ENCODE assay signal across 1 cellular context in genomic region chr21:42027085-42027803, GRCh38.
TF ChIP-seq lines count a peak whose summit lies in the region.

No MANE protein-coding gene starts in this region.

TF ChIP-seq in HEK293, 187 proteins besides CTCF, POLR2A, EP300 and RAD21 (continued from another document):
- TF ChIP-seq, protein P1, sequence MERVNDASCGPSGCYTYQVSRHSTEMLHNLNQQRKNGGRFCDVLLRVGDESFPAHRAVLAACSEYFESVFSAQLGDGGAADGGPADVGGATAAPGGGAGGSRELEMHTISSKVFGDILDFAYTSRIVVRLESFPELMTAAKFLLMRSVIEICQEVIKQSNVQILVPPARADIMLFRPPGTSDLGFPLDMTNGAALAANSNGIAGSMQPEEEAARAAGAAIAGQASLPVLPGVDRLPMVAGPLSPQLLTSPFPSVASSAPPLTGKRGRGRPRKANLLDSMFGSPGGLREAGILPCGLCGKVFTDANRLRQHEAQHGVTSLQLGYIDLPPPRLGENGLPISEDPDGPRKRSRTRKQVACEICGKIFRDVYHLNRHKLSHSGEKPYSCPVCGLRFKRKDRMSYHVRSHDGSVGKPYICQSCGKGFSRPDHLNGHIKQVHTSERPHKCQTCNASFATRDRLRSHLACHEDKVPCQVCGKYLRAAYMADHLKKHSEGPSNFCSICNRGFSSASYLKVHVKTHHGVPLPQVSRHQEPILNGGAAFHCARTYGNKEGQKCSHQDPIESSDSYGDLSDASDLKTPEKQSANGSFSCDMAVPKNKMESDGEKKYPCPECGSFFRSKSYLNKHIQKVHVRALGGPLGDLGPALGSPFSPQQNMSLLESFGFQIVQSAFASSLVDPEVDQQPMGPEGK (tag by site-specific recombination; IDR thresholded peaks at IDR 0.05): peak; percentile 36
- no peak for TF ChIP-seq ZEB2 (tag by site-specific recombination; IDR thresholded peaks at IDR 0.05)
- TF ChIP-seq ZNF239 (tag by site-specific recombination; IDR thresholded peaks at IDR 0.05): peak; percentile 47; the same call in 1 of the 2 replicates
- no peak for TF ChIP-seq ZNF623 (tag by site-specific recombination; IDR thresholded peaks at IDR 0.05)
- no peak for TF ChIP-seq ZNF521 (tag by site-specific recombination; IDR thresholded peaks at IDR 0.05)
